Comparison of ENCODE assay signal across 13 cellular contexts in the genomic region with DNA sequence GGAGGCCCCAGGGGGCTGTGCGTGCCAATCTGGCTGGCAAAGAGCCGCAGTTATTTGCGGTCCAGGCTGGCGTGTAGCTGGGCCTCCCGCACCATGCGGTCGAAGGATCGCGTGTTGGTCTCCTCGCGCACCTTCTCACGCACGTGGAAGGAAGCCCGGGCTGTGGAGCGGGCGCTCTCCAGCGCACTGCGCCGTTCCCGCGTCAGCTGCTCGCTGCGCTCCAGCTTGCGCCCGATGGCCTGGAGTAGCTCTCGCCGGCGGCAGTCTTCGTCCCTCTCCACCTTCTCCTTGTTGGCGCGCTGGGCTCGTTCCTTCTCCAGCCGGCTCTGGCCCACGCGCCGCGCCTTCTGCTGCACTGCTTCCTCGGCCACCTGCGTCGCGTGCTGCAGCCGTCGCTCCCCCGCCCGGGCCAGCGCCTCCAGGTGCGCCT. TPM values are rescaled to one million over a fixed set of nuclear protein-coding genes. Genes with fewer than 3 reads are reported as not detected.
DNase-seq lines count a peak whose midpoint lies in the region; ATAC-seq and TF ChIP-seq lines count a peak whose summit lies in the region.
"Had no signal": no experiment of that assay in that cellular context is flagged by ENCODE, and none has a peak within 500 bp of the region (broad histone marks: within the 10 kb centered on the region; RNA-seq: fewer than 3 reads in every experiment).

No MANE protein-coding gene starts in this region.

- DNase-seq in activated T-cell treated with anti-CD3 and anti-CD28 coated beads, Interleukin-2, amount 50 U/mL, for 24 hours = peak; percentile 35
- no peak for DNase-seq in activated T-cell treated with anti-CD3 and anti-CD28 coated beads, Interleukin-2, amount 50 U/mL, for 4 hours
- DNase-seq in mesenchymal stem cell (no peak), upper lobe of right lung (no peak), GM13976 (ENCODE audit: low spot score) (no peak), MM.1S (no peak)
- DNase-seq in stimulated activated CD4-positive, alpha-beta T cell treated with anti-CD3 and anti-CD28 coated beads, Interleukin-2, amount 100 ng/mL, for 24 hours = no peak
- DNase-seq: amygdala, kidney glomerular epithelial cell had no signal

- H3K27ac ChIP-seq in ectodermal cell (ENCODE audit: insufficient read depth, low read depth, low read length, poor library complexity, severe bottlenecking) (no peak overlapping the region), mesenchymal stem cell (ENCODE audit: low read length, poor library complexity, severe bottlenecking) (no peak overlapping the region), upper lobe of right lung (no peak overlapping the region), MM.1S (ENCODE audit: low read length) (no peak overlapping the region)
- H3K27ac ChIP-seq: epithelial cell of prostate had no signal

- no peak overlapping the region for H3K18ac ChIP-seq in mesenchymal stem cell (ENCODE audit: low read depth in 1 of 2, low read length in 2 of 2)

- H3K9me3 Mint-ChIP-seq in activated T-cell treated with anti-CD3 and anti-CD28 coated beads, Interleukin-2, amount 50 U/mL, for 24 hours = no peaks in the 10 kb centered on the region
- H3K9me3 Mint-ChIP-seq in activated T-cell treated with anti-CD3 and anti-CD28 coated beads, Interleukin-2, amount 50 U/mL, for 4 hours = no peaks in the 10 kb centered on the region

- H3K9me2 ChIP-seq in MM.1S (replicated peaks; ENCODE audit: insufficient read depth, low read length) = no peaks in the 10 kb centered on the region

- intact Hi-C loops in upper lobe of right lung (cut with DNase I) = no loop called here

- peaks cover 14% of the 10 kb centered on the region for H3K4me1 Mint-ChIP-seq in activated T-cell treated with anti-CD3 and anti-CD28 coated beads, Interleukin-2, amount 50 U/mL, for 24 hours (ENCODE audit: low read depth)
- peaks cover 10% of the 10 kb centered on the region for H3K4me1 Mint-ChIP-seq in activated T-cell treated with anti-CD3 and anti-CD28 coated beads, Interleukin-2, amount 50 U/mL, for 4 hours (ENCODE audit: low read depth)

- H3K79me2 ChIP-seq in MM.1S (ENCODE audit: low read length) = no peaks in the 10 kb centered on the region

- H3K4me2 ChIP-seq in mesenchymal stem cell (ENCODE audit: low read length, poor library complexity, severe bottlenecking) (peak overlapping the region; percentile 59), MM.1S (ENCODE audit: low read depth, low read length) (no peak overlapping the region)

- H3K9ac ChIP-seq in mesenchymal stem cell (ENCODE audit: low read length) (no peak overlapping the region), MM.1S (ENCODE audit: low read length) (no peak overlapping the region)

- H2AK5ac ChIP-seq in mesenchymal stem cell (ENCODE audit: low read length, severe bottlenecking) = no peak overlapping the region

- H3K27me3 Mint-ChIP-seq in activated T-cell treated with anti-CD3 and anti-CD28 coated beads, Interleukin-2, amount 50 U/mL, for 24 hours = peaks cover 84% of the 10 kb centered on the region
- H3K27me3 Mint-ChIP-seq in activated T-cell treated with anti-CD3 and anti-CD28 coated beads, Interleukin-2, amount 50 U/mL, for 4 hours (ENCODE audit: low read depth) = peaks cover 61% of the 10 kb centered on the region

- H2BK120ac ChIP-seq in mesenchymal stem cell (ENCODE audit: low read depth, low read length) = no peak overlapping the region

- H2BK12ac ChIP-seq in mesenchymal stem cell (ENCODE audit: low read length in 2 of 2) = no peak overlapping the region

- no peaks in the 10 kb centered on the region for H3K79me1 ChIP-seq in mesenchymal stem cell (replicated peaks; ENCODE audit: low read length, poor library complexity, severe bottlenecking)

- no peaks in the 10 kb centered on the region for H3F3A ChIP-seq in MM.1S (ENCODE audit: insufficient read depth, low read length)

- no peaks in the 10 kb centered on the region for H3K36me3 Mint-ChIP-seq in activated T-cell treated with anti-CD3 and anti-CD28 coated beads, Interleukin-2, amount 50 U/mL, for 24 hours (ENCODE audit: low read depth)
- H3K36me3 Mint-ChIP-seq in activated T-cell treated with anti-CD3 and anti-CD28 coated beads, Interleukin-2, amount 50 U/mL, for 4 hours (ENCODE audit: insufficient read depth) = no peaks in the 10 kb centered on the region

- H4K20me1 ChIP-seq in MM.1S (ENCODE audit: insufficient read depth, low read length) = no peaks in the 10 kb centered on the region

- TF ChIP-seq CTCF in upper lobe of right lung (IDR thresholded peaks at IDR 0.05) = no peak
- no peak for TF ChIP-seq CTCF in GM13976 (IDR thresholded peaks at IDR 0.05; ENCODE audit: borderline replicate concordance, control extremely low read depth, extremely low read depth, insufficient read depth, missing control alignments)
- TF ChIP-seq CTCF in MM.1S (IDR thresholded peaks at IDR 0.05; ENCODE audit: low read length) = no peak

- ATAC-seq in activated T-cell treated with anti-CD3 and anti-CD28 coated beads, Interleukin-2, amount 50 U/mL, for 4 hours = no peak
- no peak for ATAC-seq in upper lobe of right lung

- H3K4me3 Mint-ChIP-seq in activated T-cell treated with anti-CD3 and anti-CD28 coated beads, Interleukin-2, amount 50 U/mL, for 24 hours = no peak overlapping the region
- no peak overlapping the region for H3K4me3 Mint-ChIP-seq in activated T-cell treated with anti-CD3 and anti-CD28 coated beads, Interleukin-2, amount 50 U/mL, for 4 hours

- H3K9me3 ChIP-seq in ectodermal cell (ENCODE audit: control insufficient read depth, low read length) (no peaks in the 10 kb centered on the region), mesenchymal stem cell (ENCODE audit: control insufficient read depth, low read length) (no peaks in the 10 kb centered on the region), upper lobe of right lung (no peaks in the 10 kb centered on the region), MM.1S (replicated peaks; ENCODE audit: insufficient read depth, low read length) (no peaks in the 10 kb centered on the region)
- H3K9me3 ChIP-seq: MG63 had no signal

- H4K8ac ChIP-seq in mesenchymal stem cell (ENCODE audit: low read length) = no peak overlapping the region

- H3K14ac ChIP-seq in mesenchymal stem cell (ENCODE audit: low read length in 2 of 2) = no peak overlapping the region

- H2AFZ ChIP-seq in mesenchymal stem cell (ENCODE audit: low read depth, low read length) = no peak overlapping the region
- no peak overlapping the region for H2AFZ ChIP-seq in MM.1S (ENCODE audit: low read length)

- H3K27me3 ChIP-seq in ectodermal cell (ENCODE audit: control insufficient read depth, insufficient read depth, low read length, poor library complexity, severe bottlenecking) (peaks cover 39% of the 10 kb centered on the region), mesenchymal stem cell (ENCODE audit: control insufficient read depth in 1 of 2, insufficient read depth in 1 of 2, low read length in 2 of 2) (peaks cover 71 to 94% of the 10 kb centered on the region in 2 experiments), upper lobe of right lung (peaks cover 94% of the 10 kb centered on the region), MM.1S (replicated peaks; ENCODE audit: insufficient read depth, low read length) (no peaks in the 10 kb centered on the region)

- H3K27ac Mint-ChIP-seq in activated T-cell treated with anti-CD3 and anti-CD28 coated beads, Interleukin-2, amount 50 U/mL, for 24 hours = no peak overlapping the region

- peaks cover 5% of the 10 kb centered on the region for H3K4me1 ChIP-seq in ectodermal cell (ENCODE audit: control insufficient read depth, insufficient read depth, low read length)
- peaks cover 22% of the 10 kb centered on the region for H3K4me1 ChIP-seq in mesenchymal stem cell (ENCODE audit: control insufficient read depth, insufficient read depth, low read depth, low read length)
- peaks cover 30% of the 10 kb centered on the region for H3K4me1 ChIP-seq in upper lobe of right lung
- H3K4me1 ChIP-seq in MM.1S (ENCODE audit: low read length) = no peaks in the 10 kb centered on the region

- no peak overlapping the region for H4K91ac ChIP-seq in mesenchymal stem cell (ENCODE audit: low read length)

- in situ Hi-C loops in GM13976 (cut with MboI; ENCODE audit: low sequenced_read_pairs, unreplicated experiment) = no loop called here

- no peak overlapping the region for H2BK15ac ChIP-seq in mesenchymal stem cell (ENCODE audit: low read depth, poor library complexity, severe bottlenecking)

- H3K36me3 ChIP-seq in ectodermal cell (ENCODE audit: control insufficient read depth, insufficient read depth, low read length) (peaks cover 12% of the 10 kb centered on the region), mesenchymal stem cell (ENCODE audit: control insufficient read depth in 1 of 2, insufficient read depth in 2 of 2, low read depth in 1 of 2, low read length in 2 of 2) (peaks cover 0 to 7% of the 10 kb centered on the region in 2 experiments), upper lobe of right lung (no peaks in the 10 kb centered on the region), MM.1S (replicated peaks; ENCODE audit: insufficient read depth, low read length) (no peaks in the 10 kb centered on the region)
- H3K36me3 ChIP-seq: MG63 had no signal

- WGBS in ectodermal cell, 2 experiments = 53 to 62% methylated on average over 47 of the region's 47 CpGs
- WGBS in mesenchymal stem cell = 37% methylated on average over 47 of the region's 47 CpGs

- no peak overlapping the region for H2BK5ac ChIP-seq in mesenchymal stem cell (ENCODE audit: low read depth, low read length, poor library complexity, severe bottlenecking)

- H3K4me3 ChIP-seq in ectodermal cell (ENCODE audit: insufficient read depth, low read depth, low read length) (peak overlapping the region; percentile 5), mesenchymal stem cell (ENCODE audit: insufficient read depth in 1 of 2, low read depth in 1 of 2, low read length in 2 of 2) (peak overlapping the region in 1 of 2 experiments; percentile 53), upper lobe of right lung (peak overlapping the region; percentile 44), MM.1S (ENCODE audit: low read length) (no peak overlapping the region)
- H3K4me3 ChIP-seq: MG63 had no signal

- no peak overlapping the region for H3K4ac ChIP-seq in mesenchymal stem cell (ENCODE audit: low read depth in 1 of 2, low read length in 2 of 2)

- no peak overlapping the region for H3K23ac ChIP-seq in mesenchymal stem cell (ENCODE audit: low read length in 2 of 2)

RNA-seq across cellular contexts. Expression of gene CCDC177, which starts 3.2 kb away (rescaled TPM):
- total RNA-seq in activated T-cell treated with anti-CD3 and anti-CD28 coated beads, Interleukin-2, amount 50 U/mL, for 4 hours = under 1 TPM in 1 of 3 donors, not detected in 2; 0.05 TPM
- polyA plus RNA-seq in ectodermal cell (2013, experiment 1 of 4) = 5.9 TPM
- polyA plus RNA-seq in ectodermal cell (2013, experiment 2 of 4) = 10.8 TPM
- polyA plus RNA-seq in ectodermal cell (2013, experiment 3 of 4) = 7.2 TPM
- polyA plus RNA-seq in ectodermal cell (2013, experiment 4 of 4) = 7.7 TPM
- not detected for polyA plus RNA-seq in mesenchymal stem cell (2013, experiment 1 of 2)
- not detected for polyA plus RNA-seq in mesenchymal stem cell (2013, experiment 2 of 2)
- total RNA-seq in upper lobe of right lung = not detected
- total RNA-seq: pulmonary artery endothelial cell had no signal

RNA-seq across cellular contexts. Expression of gene SUSD6, which starts 39.9 kb away (rescaled TPM):
- 100 to 1,000 TPM in 2 of 3 donors, 10 to 100 TPM in 1; 97.4 to 108 (median 103) TPM for total RNA-seq in activated T-cell treated with anti-CD3 and anti-CD28 coated beads, Interleukin-2, amount 50 U/mL, for 4 hours
- 4.8 TPM for polyA plus RNA-seq in ectodermal cell (2013, experiment 1 of 4)
- polyA plus RNA-seq in ectodermal cell (2013, experiment 2 of 4) = 6.7 TPM
- polyA plus RNA-seq in ectodermal cell (2013, experiment 3 of 4) = 4.8 TPM
- 4.9 TPM for polyA plus RNA-seq in ectodermal cell (2013, experiment 4 of 4)
- polyA plus RNA-seq in mesenchymal stem cell (2013, experiment 1 of 2) = 8.9 TPM
- 9.1 TPM for polyA plus RNA-seq in mesenchymal stem cell (2013, experiment 2 of 2)
- 87.5 TPM for total RNA-seq in upper lobe of right lung
